Comparison of ENCODE assay signal across 13 cellular contexts in the genomic region with DNA sequence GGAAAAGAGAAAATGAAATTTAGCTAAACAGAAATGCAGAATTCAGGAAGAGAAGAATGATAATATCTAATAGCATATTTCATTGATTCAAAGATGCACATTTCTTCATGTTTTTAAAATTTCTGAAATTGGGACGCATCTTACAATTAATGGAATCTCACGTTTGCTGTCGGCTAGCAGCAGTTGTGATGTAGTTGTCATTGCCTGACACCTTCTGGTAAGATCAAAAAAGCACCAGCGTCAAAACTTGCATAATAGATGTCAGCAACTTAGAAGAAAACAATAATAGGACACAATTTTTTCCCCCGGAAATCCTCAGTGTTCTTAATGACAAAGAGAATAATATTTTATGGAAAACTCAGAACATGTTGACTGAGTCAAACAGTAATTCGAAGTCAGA. TPM values are rescaled to one million over a fixed set of nuclear protein-coding genes. Genes with fewer than 3 reads are reported as not detected.
A peak's percentile ranks its signal among the peaks of the same experiment; 100 is the strongest.
DNase-seq lines count a peak whose midpoint lies in the region; FAIRE-seq and TF ChIP-seq lines count a peak whose summit lies in the region.
"Had no signal": no experiment of that assay in that cellular context is flagged by ENCODE, and none has a peak within 500 bp of the region (broad histone marks: within the 10 kb centered on the region; RNA-seq: fewer than 3 reads in every experiment).

No MANE protein-coding gene starts in this region.

- peak; percentile 39 for DNase-seq in DMS 273 (lab: John Stamatoyannopoulos, UW; ENCODE audit: unreplicated experiment)
- DNase-seq in DMS 273 treated with DMSO at 0.1 percent for 48 hours (lab: John Stamatoyannopoulos, UW): no peak
- DNase-seq in bronchial epithelial cell (ENCODE audit: low read depth): peak; percentile 15
- peak; percentile 30 for DNase-seq in neural progenitor cell (ENCODE audit: low spot score)
- no peak for DNase-seq in hepatic stellate cell (ENCODE audit: low spot score)
- DNase-seq in T-helper 1 cell: no peak
- DNase-seq in adrenal gland: no peak
- DNase-seq: esophagus squamous epithelium, NCI-H524 treated with DMSO at 0.1 percent for 48 hours, occipital lobe had no signal

- H3F3A ChIP-seq in Loucy (ENCODE audit: low read depth) (no peaks in the 10 kb centered on the region), neural progenitor cell (ENCODE audit: low read depth) (no peaks in the 10 kb centered on the region)

- no peaks in the 10 kb centered on the region for H3K9me3 ChIP-seq in Loucy (ENCODE audit: insufficient read depth, low read depth, low read length)
- H3K9me3 ChIP-seq in neural progenitor cell (ENCODE audit: low read depth): no peaks in the 10 kb centered on the region
- no peaks in the 10 kb centered on the region for H3K9me3 ChIP-seq in adrenal gland (replicated peaks in 1 of 3)
- H3K9me3 ChIP-seq: esophagus squamous epithelium had no signal

- H3K27ac Mint-ChIP-seq in neural progenitor cell: no peak overlapping the region

- no peaks in the 10 kb centered on the region for H3K9me3 Mint-ChIP-seq in neural progenitor cell

- H3K4me1 Mint-ChIP-seq in neural progenitor cell: no peaks in the 10 kb centered on the region

- H3K36me3 ChIP-seq in Loucy (ENCODE audit: insufficient read depth, low read length) (no peaks in the 10 kb centered on the region), bronchial epithelial cell (ENCODE audit: control insufficient read depth, insufficient read depth, low read length) (no peaks in the 10 kb centered on the region), neural progenitor cell (no peaks in the 10 kb centered on the region), adrenal gland (replicated peaks in 1 of 2) (no peaks in the 10 kb centered on the region)
- H3K36me3 ChIP-seq: esophagus squamous epithelium had no signal

- H3K27ac ChIP-seq in neural progenitor cell (no peak overlapping the region), adrenal gland (no peak overlapping the region)
- H3K27ac ChIP-seq: esophagus squamous epithelium, HL-60 had no signal

- no peak for TF ChIP-seq POLR2A in adrenal gland (IDR thresholded peaks at IDR 0.05)

- no peak for FAIRE-seq in bronchial epithelial cell (lab: Jason Lieb, UNC)
- FAIRE-seq: A204.1 had no signal

- no peaks in the 10 kb centered on the region for H3K9me2 ChIP-seq in Loucy (replicated peaks; ENCODE audit: low read depth, low read length)

- H3K4me3 ChIP-seq in Loucy (ENCODE audit: low read length, poor library complexity, severe bottlenecking): no peak overlapping the region
- H3K4me3 ChIP-seq in bronchial epithelial cell (ENCODE audit: low read depth, low read length): no peak overlapping the region
- no peak overlapping the region for H3K4me3 ChIP-seq in neural progenitor cell
- H3K4me3 ChIP-seq in adrenal gland: no peak overlapping the region
- H3K4me3 ChIP-seq: esophagus squamous epithelium had no signal

- H3K27me3 ChIP-seq in Loucy (ENCODE audit: insufficient read depth, low read length, poor library complexity, severe bottlenecking) (no peaks in the 10 kb centered on the region), bronchial epithelial cell (ENCODE audit: control insufficient read depth, insufficient read depth, low read length) (no peaks in the 10 kb centered on the region), neural progenitor cell (no peaks in the 10 kb centered on the region), adrenal gland (peaks cover 47% of the 10 kb centered on the region)
- H3K27me3 ChIP-seq: esophagus squamous epithelium had no signal

- H3K9ac ChIP-seq in Loucy (ENCODE audit: low read depth, low read length, poor library complexity, severe bottlenecking) (no peak overlapping the region), neural progenitor cell (no peak overlapping the region)

- intact Hi-C loops in adrenal gland (cut with DNase I): no loop called here

- H3K4me1 ChIP-seq in Loucy (ENCODE audit: insufficient read depth, low read length, poor library complexity, severe bottlenecking) (no peaks in the 10 kb centered on the region), neural progenitor cell (no peaks in the 10 kb centered on the region), adrenal gland (replicated peaks in 1 of 2) (no peaks in the 10 kb centered on the region)
- H3K4me1 ChIP-seq: esophagus squamous epithelium had no signal

- no peaks in the 10 kb centered on the region for H4K20me1 ChIP-seq in Loucy (ENCODE audit: insufficient read depth, low read length, poor library complexity, severe bottlenecking)
- no peaks in the 10 kb centered on the region for H4K20me1 ChIP-seq in neural progenitor cell (ENCODE audit: low read depth)

- H3K36me3 Mint-ChIP-seq in neural progenitor cell: no peaks in the 10 kb centered on the region

- H3K4me3 Mint-ChIP-seq in neural progenitor cell: no peak overlapping the region

- no peaks in the 10 kb centered on the region for H3K79me2 ChIP-seq in Loucy (ENCODE audit: insufficient read depth, low read length)
- no peaks in the 10 kb centered on the region for H3K79me2 ChIP-seq in neural progenitor cell (ENCODE audit: low read depth)

- peak overlapping the region; percentile 46 for H3K4me2 ChIP-seq in Loucy (ENCODE audit: low read depth, low read length, poor library complexity, severe bottlenecking)
- no peak overlapping the region for H3K4me2 ChIP-seq in neural progenitor cell

- H3K27me3 Mint-ChIP-seq in neural progenitor cell (ENCODE audit: insufficient read depth, low read depth): peaks cover 2% of the 10 kb centered on the region

- 27 to 47% (median 32%) methylated on average over 6 of the region's 6 CpGs for WGBS in adrenal gland, 4 donors

- H2AFZ ChIP-seq in Loucy (ENCODE audit: low read length) (peak overlapping the region; percentile 70), neural progenitor cell (replicated peaks) (no peak overlapping the region)

- TF ChIP-seq CTCF in Loucy (conservative IDR thresholded peaks at IDR 0.05; ENCODE audit: low read length): peak; percentile 59
- TF ChIP-seq CTCF in bronchial epithelial cell (IDR thresholded peaks at IDR 0.05; ENCODE audit: insufficient read depth, low read length, severe bottlenecking): peak; percentile 2
- TF ChIP-seq CTCF in neural progenitor cell (IDR thresholded peaks at IDR 0.05): peak; percentile 49
- TF ChIP-seq CTCF in adrenal gland (IDR thresholded peaks at IDR 0.05): peak in 1 of 6 experiments; percentile 13

RNA-seq across cellular contexts. Expression of gene SLC7A3, which starts 29.8 kb away (rescaled TPM):
- not detected in 2 replicates for total RNA-seq in bronchial epithelial cell
- total RNA-seq in neural progenitor cell (ENCODE audit: low replicate concordance): 24.5 and 33.1 TPM in 2 replicates
- under 1 TPM in 1 of 8 donors, not detected in 7; 0.11 TPM for total RNA-seq in adrenal gland
- polyA plus RNA-seq in adrenal gland: not detected

RNA-seq across cellular contexts. Expression of gene TEX11, which starts 52.2 kb away (rescaled TPM):
- total RNA-seq in bronchial epithelial cell: not detected in 2 replicates
- 0.03 TPM in 1 of 2 replicates, not detected in the other for total RNA-seq in neural progenitor cell (ENCODE audit: low replicate concordance)
- not detected for total RNA-seq in adrenal gland
- polyA plus RNA-seq in adrenal gland: under 1 TPM in 1 of 3 donors, not detected in 2; 0.13 TPM
- total RNA-seq: esophagus squamous epithelium, occipital lobe had no signal

Comparison
In these comparisons a context has a peak if more than half of its experiments do, and no peak if none do; other contexts are left out.
1. DNase-seq: peak in DMS 273 (single experiment), bronchial epithelial cell (single experiment) and neural progenitor cell (single experiment); none in DMS 273 treated with DMSO at 0.1 percent for 48 hours (single experiment), hepatic stellate cell (single experiment), T-helper 1 cell (0 of 5) and adrenal gland (0 of 7).
2. RNA of gene SLC7A3, which starts 29.8 kb away (total RNA-seq): 24.5 to 33.1 TPM in neural progenitor cell; not detected in bronchial epithelial cell and 0.11 TPM in adrenal gland; every median in the first group is over 10 times any median in the second.